Comparison of ENCODE assay signal across 9 cellular contexts in genomic region chr19:55172318-55172717, GRCh38. TPM values are rescaled to one million over a fixed set of nuclear protein-coding genes. Genes with fewer than 3 reads are reported as not detected.
DNase-seq lines count a peak whose midpoint lies in the region; ATAC-seq and TF ChIP-seq lines count a peak whose summit lies in the region.
"Not testable (repeated sequence)": the region's sequence is repeated elsewhere in the genome, so short reads cannot be mapped to it uniquely, and the experiment has no call there.
"Had no signal": no experiment of that assay in that cellular context is flagged by ENCODE, and none has a peak within 500 bp of the region (broad histone marks: within the 10 kb centered on the region; RNA-seq: fewer than 3 reads in every experiment).

No MANE protein-coding gene starts in this region.

- H2BK12ac ChIP-seq in mesenchymal stem cell (ENCODE audit: low read length in 2 of 2): not testable (repeated sequence)

- not testable (repeated sequence) for H4K91ac ChIP-seq in mesenchymal stem cell (ENCODE audit: low read length)

- not testable (repeated sequence) for H3K9me3 Mint-ChIP-seq in CD4-positive, alpha-beta T cell; activated T-helper 1 cell treated with anti-CD3 and anti-CD28 coated beads, Interleukin-12 subunit alpha, Interleukin-12 subunit beta, Interleukin-2, Interleukin-4 antibody, amounts not matched to agents 30 ng/mL and 10 ng/mL and 1 ng/mL, durations not matched to agents 14 hours and 24 hours and 36 hours; endothelial cell (ENCODE audit: unreplicated experiment); stimulated activated effector memory CD8-positive, alpha-beta T cell treated with anti-CD3 and anti-CD28 coated beads, Interleukin-12 subunit alpha, Interleukin-12 subunit beta, amount 100 ng/mL, for 72 hours

- H3K18ac ChIP-seq in mesenchymal stem cell (ENCODE audit: low read depth in 1 of 2, low read length in 2 of 2): not testable (repeated sequence)

- H3K23ac ChIP-seq in mesenchymal stem cell (ENCODE audit: low read length in 2 of 2): not testable (repeated sequence)

- H3K9me3 ChIP-seq in CD4-positive, alpha-beta T cell (ENCODE audit: control insufficient read depth, low read length); MG63; mesenchymal stem cell (ENCODE audit: control insufficient read depth, low read length): not testable (repeated sequence)

- H2BK15ac ChIP-seq in mesenchymal stem cell (ENCODE audit: low read depth, poor library complexity, severe bottlenecking): not testable (repeated sequence)

- H3K4me3 ChIP-seq in MG63 (peak overlapping the region; percentile 62), mesenchymal stem cell (ENCODE audit: insufficient read depth in 1 of 2, low read depth in 1 of 2, low read length in 2 of 2) (peak overlapping the region in 1 of 2 experiments; percentile 91)

- 47% methylated on average over 4 of the region's 9 CpGs for WGBS in mesenchymal stem cell

- intact Hi-C loops in CD4-positive, alpha-beta T cell (cut with DNase I, micrococcal nuclease): loop anchor here in 1 of 2 experiments (10.0 kb wide), 1 partner anchor 82 kb away; the partner anchor contains the start of gene PPP6R1
- intact Hi-C loops in activated T-helper 1 cell treated with anti-CD3 and anti-CD28 coated beads, Interleukin-12 subunit alpha, Interleukin-12 subunit beta, Interleukin-2, Interleukin-4 antibody, amounts not matched to agents 30 ng/mL and 10 ng/mL and 1 ng/mL, durations not matched to agents 14 hours and 24 hours and 36 hours (cut with micrococcal nuclease): not testable (repeated sequence)

- H2AFZ ChIP-seq in mesenchymal stem cell (ENCODE audit: low read depth, low read length): not testable (repeated sequence)

- not testable (repeated sequence) for H3K36me3 ChIP-seq in MG63; mesenchymal stem cell (ENCODE audit: control insufficient read depth in 1 of 2, insufficient read depth in 2 of 2, low read depth in 1 of 2, low read length in 2 of 2)

- H3K27ac Mint-ChIP-seq in CD4-positive, alpha-beta T cell; activated T-helper 1 cell treated with anti-CD3 and anti-CD28 coated beads, Interleukin-12 subunit alpha, Interleukin-12 subunit beta, Interleukin-2, Interleukin-4 antibody, amounts not matched to agents 30 ng/mL and 10 ng/mL and 1 ng/mL, durations not matched to agents 14 hours and 24 hours and 36 hours; stimulated activated effector memory CD8-positive, alpha-beta T cell treated with anti-CD3 and anti-CD28 coated beads, Interleukin-12 subunit alpha, Interleukin-12 subunit beta, amount 100 ng/mL, for 72 hours: not testable (repeated sequence)
- H3K27ac Mint-ChIP-seq in endothelial cell (ENCODE audit: unreplicated experiment): peak overlapping the region; percentile 9

- H3K27me3 ChIP-seq in CD4-positive, alpha-beta T cell (ENCODE audit: control insufficient read depth, insufficient read depth, low read length): peaks cover 69% of the 10 kb centered on the region
- not testable (repeated sequence) for H3K27me3 ChIP-seq in MG63
- H3K27me3 ChIP-seq in mesenchymal stem cell (ENCODE audit: control insufficient read depth in 1 of 2, insufficient read depth in 1 of 2, low read length in 2 of 2): peaks cover 26 to 76% of the 10 kb centered on the region in 2 experiments

- not testable (repeated sequence) for DNase-seq in CD4-positive, alpha-beta T cell; MG63; activated T-helper 1 cell treated with anti-CD3 and anti-CD28 coated beads, Interleukin-12 subunit alpha, Interleukin-12 subunit beta, Interleukin-2, Interleukin-4 antibody, amounts not matched to agents 30 ng/mL and 10 ng/mL and 1 ng/mL, durations not matched to agents 14 hours and 24 hours and 36 hours (ENCODE audit: low spot score); endothelial cell (ENCODE audit: low spot score); mesenchymal stem cell; stimulated activated effector memory CD8-positive, alpha-beta T cell treated with anti-CD3 and anti-CD28 coated beads, Interleukin-12 subunit alpha, Interleukin-12 subunit beta, amount 100 ng/mL, for 72 hours (ENCODE audit: low spot score in 2 of 2)

- H3K27ac ChIP-seq in CD4-positive, alpha-beta T cell (ENCODE audit: low read depth, low read length); mesenchymal stem cell (ENCODE audit: low read length, poor library complexity, severe bottlenecking): not testable (repeated sequence)

- H3K4me2 ChIP-seq in mesenchymal stem cell (ENCODE audit: low read length, poor library complexity, severe bottlenecking): not testable (repeated sequence)

- peaks cover 25% of the 10 kb centered on the region for H3K4me1 Mint-ChIP-seq in CD4-positive, alpha-beta T cell (ENCODE audit: low read depth)
- peaks cover 15% of the 10 kb centered on the region for H3K4me1 Mint-ChIP-seq in activated T-helper 1 cell treated with anti-CD3 and anti-CD28 coated beads, Interleukin-12 subunit alpha, Interleukin-12 subunit beta, Interleukin-2, Interleukin-4 antibody, amounts not matched to agents 30 ng/mL and 10 ng/mL and 1 ng/mL, durations not matched to agents 14 hours and 24 hours and 36 hours (ENCODE audit: low read depth)
- not testable (repeated sequence) for H3K4me1 Mint-ChIP-seq in endothelial cell (ENCODE audit: unreplicated experiment)
- peaks cover 21% of the 10 kb centered on the region for H3K4me1 Mint-ChIP-seq in stimulated activated effector memory CD8-positive, alpha-beta T cell treated with anti-CD3 and anti-CD28 coated beads, Interleukin-12 subunit alpha, Interleukin-12 subunit beta, amount 100 ng/mL, for 72 hours

- peak overlapping the region; percentile 4 for H3K4me3 Mint-ChIP-seq in CD4-positive, alpha-beta T cell
- H3K4me3 Mint-ChIP-seq in activated T-helper 1 cell treated with anti-CD3 and anti-CD28 coated beads, Interleukin-12 subunit alpha, Interleukin-12 subunit beta, Interleukin-2, Interleukin-4 antibody, amounts not matched to agents 30 ng/mL and 10 ng/mL and 1 ng/mL, durations not matched to agents 14 hours and 24 hours and 36 hours: peak overlapping the region; percentile 70
- peak overlapping the region; percentile 56 for H3K4me3 Mint-ChIP-seq in endothelial cell (ENCODE audit: unreplicated experiment)
- peak overlapping the region; percentile 65 for H3K4me3 Mint-ChIP-seq in stimulated activated effector memory CD8-positive, alpha-beta T cell treated with anti-CD3 and anti-CD28 coated beads, Interleukin-12 subunit alpha, Interleukin-12 subunit beta, amount 100 ng/mL, for 72 hours

- peaks cover 12% of the 10 kb centered on the region for H3K4me1 ChIP-seq in mesenchymal stem cell (ENCODE audit: control insufficient read depth, insufficient read depth, low read depth, low read length)

- H2BK5ac ChIP-seq in mesenchymal stem cell (ENCODE audit: low read depth, low read length, poor library complexity, severe bottlenecking): not testable (repeated sequence)

- not testable (repeated sequence) for TF ChIP-seq CTCF in CD4-positive, alpha-beta T cell (IDR thresholded peaks at IDR 0.05); endothelial cell (IDR thresholded peaks at IDR 0.05; ENCODE audit: unreplicated experiment)

- not testable (repeated sequence) for H4K8ac ChIP-seq in mesenchymal stem cell (ENCODE audit: low read length)

- H3K27me3 Mint-ChIP-seq in CD4-positive, alpha-beta T cell: peaks cover 83% of the 10 kb centered on the region
- H3K27me3 Mint-ChIP-seq in activated T-helper 1 cell treated with anti-CD3 and anti-CD28 coated beads, Interleukin-12 subunit alpha, Interleukin-12 subunit beta, Interleukin-2, Interleukin-4 antibody, amounts not matched to agents 30 ng/mL and 10 ng/mL and 1 ng/mL, durations not matched to agents 14 hours and 24 hours and 36 hours (ENCODE audit: insufficient read depth): peaks cover 51% of the 10 kb centered on the region
- peaks cover 28% of the 10 kb centered on the region for H3K27me3 Mint-ChIP-seq in endothelial cell (ENCODE audit: unreplicated experiment)

- POLR2A ChIA-PET in CD4-positive, alpha-beta T cell (lab: Charles Lee): not testable (repeated sequence)

- not testable (repeated sequence) for H3K14ac ChIP-seq in mesenchymal stem cell (ENCODE audit: low read length in 2 of 2)

- H3K4ac ChIP-seq in mesenchymal stem cell (ENCODE audit: low read depth in 1 of 2, low read length in 2 of 2): not testable (repeated sequence)

- ATAC-seq in CD4-positive, alpha-beta T cell (ENCODE audit: poor library complexity); stimulated activated effector memory CD8-positive, alpha-beta T cell treated with anti-CD3 and anti-CD28 coated beads, Interleukin-12 subunit alpha, Interleukin-12 subunit beta, amount 100 ng/mL, for 72 hours: not testable (repeated sequence)

- not testable (repeated sequence) for H3K79me1 ChIP-seq in mesenchymal stem cell (replicated peaks; ENCODE audit: low read length, poor library complexity, severe bottlenecking)

- H3K9ac ChIP-seq in mesenchymal stem cell (ENCODE audit: low read length): peak overlapping the region; percentile 89

- CTCF ChIA-PET in CD4-positive, alpha-beta T cell (lab: Charles Lee): not testable (repeated sequence)

- not testable (repeated sequence) for H2BK120ac ChIP-seq in mesenchymal stem cell (ENCODE audit: low read depth, low read length)

- H2AK5ac ChIP-seq in mesenchymal stem cell (ENCODE audit: low read length, severe bottlenecking): not testable (repeated sequence)

- H3K36me3 Mint-ChIP-seq in CD4-positive, alpha-beta T cell (ENCODE audit: low read depth); activated T-helper 1 cell treated with anti-CD3 and anti-CD28 coated beads, Interleukin-12 subunit alpha, Interleukin-12 subunit beta, Interleukin-2, Interleukin-4 antibody, amounts not matched to agents 30 ng/mL and 10 ng/mL and 1 ng/mL, durations not matched to agents 14 hours and 24 hours and 36 hours (ENCODE audit: low read depth); endothelial cell (ENCODE audit: low read depth, unreplicated experiment); stimulated activated effector memory CD8-positive, alpha-beta T cell treated with anti-CD3 and anti-CD28 coated beads, Interleukin-12 subunit alpha, Interleukin-12 subunit beta, amount 100 ng/mL, for 72 hours: not testable (repeated sequence)

RNA-seq across cellular contexts. Expression of gene DNAAF3, which starts 5.9 kb away (rescaled TPM):
- total RNA-seq in CD4-positive, alpha-beta T cell: not detected
- 2.7 TPM in 1 of 2 replicates, not detected in the other for total RNA-seq in MG63 (2014; rRNA removed; shearing (Covaris generic); ENCODE audit: low replicate concordance)
- total RNA-seq in activated T-helper 1 cell treated with anti-CD3 and anti-CD28 coated beads, Interleukin-12 subunit alpha, Interleukin-12 subunit beta, Interleukin-2, Interleukin-4 antibody, amounts not matched to agents 30 ng/mL and 10 ng/mL and 1 ng/mL, durations not matched to agents 14 hours and 24 hours and 36 hours: 0.36 TPM in 1 of 2 replicates, not detected in the other
- total RNA-seq in endothelial cell (ENCODE audit: unreplicated experiment): 2.2 TPM
- polyA plus RNA-seq in mesenchymal stem cell (2013, experiment 1 of 2): 0.37 TPM
- 0.45 TPM for polyA plus RNA-seq in mesenchymal stem cell (2013, experiment 2 of 2)
- total RNA-seq: ascending aorta had no signal

RNA-seq across cellular contexts. Expression of gene SYT5, which starts 7.8 kb away (rescaled TPM):
- under 1 TPM; 0.41 to 0.56 TPM for total RNA-seq in CD4-positive, alpha-beta T cell
- total RNA-seq in MG63 (2014; rRNA removed; shearing (Covaris generic); ENCODE audit: low replicate concordance): not detected in 2 replicates
- total RNA-seq in activated T-helper 1 cell treated with anti-CD3 and anti-CD28 coated beads, Interleukin-12 subunit alpha, Interleukin-12 subunit beta, Interleukin-2, Interleukin-4 antibody, amounts not matched to agents 30 ng/mL and 10 ng/mL and 1 ng/mL, durations not matched to agents 14 hours and 24 hours and 36 hours: not detected in 2 replicates
- total RNA-seq in endothelial cell (ENCODE audit: unreplicated experiment): 1.6 TPM
- polyA plus RNA-seq in mesenchymal stem cell (2013, experiment 1 of 2): 0.28 TPM
- polyA plus RNA-seq in mesenchymal stem cell (2013, experiment 2 of 2): 0.38 TPM
- total RNA-seq: ascending aorta, Daoy had no signal

RNA-seq across cellular contexts. Expression of gene TNNI3, which starts 14.8 kb away (rescaled TPM):
- total RNA-seq in CD4-positive, alpha-beta T cell: not detected
- total RNA-seq in MG63 (2014; rRNA removed; shearing (Covaris generic); ENCODE audit: low replicate concordance): not detected in 2 replicates
- not detected in 2 replicates for total RNA-seq in activated T-helper 1 cell treated with anti-CD3 and anti-CD28 coated beads, Interleukin-12 subunit alpha, Interleukin-12 subunit beta, Interleukin-2, Interleukin-4 antibody, amounts not matched to agents 30 ng/mL and 10 ng/mL and 1 ng/mL, durations not matched to agents 14 hours and 24 hours and 36 hours
- total RNA-seq in endothelial cell (ENCODE audit: unreplicated experiment): not detected
- 0.18 TPM for polyA plus RNA-seq in mesenchymal stem cell (2013, experiment 1 of 2)
- 0.18 TPM for polyA plus RNA-seq in mesenchymal stem cell (2013, experiment 2 of 2)
- total RNA-seq: ascending aorta, omental fat pad had no signal

RNA-seq across cellular contexts. Expression of gene TNNT1, which starts 23.3 kb away (rescaled TPM):
- not detected for total RNA-seq in CD4-positive, alpha-beta T cell
- total RNA-seq in MG63 (2014; rRNA removed; shearing (Covaris generic); ENCODE audit: low replicate concordance): 1.7 TPM in 1 of 2 replicates, not detected in the other
- not detected in 2 replicates for total RNA-seq in activated T-helper 1 cell treated with anti-CD3 and anti-CD28 coated beads, Interleukin-12 subunit alpha, Interleukin-12 subunit beta, Interleukin-2, Interleukin-4 antibody, amounts not matched to agents 30 ng/mL and 10 ng/mL and 1 ng/mL, durations not matched to agents 14 hours and 24 hours and 36 hours
- total RNA-seq in endothelial cell (ENCODE audit: unreplicated experiment): 2.8 TPM
- 1.2 TPM for polyA plus RNA-seq in mesenchymal stem cell (2013, experiment 1 of 2)
- 0.99 TPM for polyA plus RNA-seq in mesenchymal stem cell (2013, experiment 2 of 2)
- total RNA-seq: ascending aorta had no signal

RNA-seq across cellular contexts. Expression of gene PTPRH, which starts 37.0 kb away (rescaled TPM):
- total RNA-seq in CD4-positive, alpha-beta T cell: not detected
- total RNA-seq in MG63 (2014; rRNA removed; shearing (Covaris generic); ENCODE audit: low replicate concordance): 3.9 and 11.8 TPM in 2 replicates
- total RNA-seq in activated T-helper 1 cell treated with anti-CD3 and anti-CD28 coated beads, Interleukin-12 subunit alpha, Interleukin-12 subunit beta, Interleukin-2, Interleukin-4 antibody, amounts not matched to agents 30 ng/mL and 10 ng/mL and 1 ng/mL, durations not matched to agents 14 hours and 24 hours and 36 hours: 0.16 TPM in 1 of 2 replicates, not detected in the other
- total RNA-seq in endothelial cell (ENCODE audit: unreplicated experiment): not detected
- polyA plus RNA-seq in mesenchymal stem cell (2013, experiment 1 of 2): 1.1 TPM
- polyA plus RNA-seq in mesenchymal stem cell (2013, experiment 2 of 2): 1.0 TPM

Comparison
In these comparisons a context has a peak if more than half of its experiments do, and no peak if none do; other contexts are left out.
1. H3K4me3 Mint-ChIP-seq: peak in every context shown above with its lines; median percentile 70 in activated T-helper 1 cell treated with anti-CD3 and anti-CD28 coated beads, Interleukin-12 subunit alpha, Interleukin-12 subunit beta, Interleukin-2, Interleukin-4 antibody, amounts not matched to agents 30 ng/mL and 10 ng/mL and 1 ng/mL, durations not matched to agents 14 hours and 24 hours and 36 hours; 65 in stimulated activated effector memory CD8-positive, alpha-beta T cell treated with anti-CD3 and anti-CD28 coated beads, Interleukin-12 subunit alpha, Interleukin-12 subunit beta, amount 100 ng/mL, for 72 hours; 56 in endothelial cell; 4 in CD4-positive, alpha-beta T cell.